1 cellular context compared by ENCODE assay signal in genomic region chr15:82284381-82284780, GRCh38. TPM values are rescaled to one million over a fixed set of nuclear protein-coding genes. Genes with fewer than 3 reads are reported as not detected.
"Had no signal": no experiment of that assay in that cellular context is flagged by ENCODE, and none has a peak within 500 bp of the region (broad histone marks: within the 10 kb centered on the region; RNA-seq: fewer than 3 reads in every experiment).

No MANE protein-coding gene starts in this region.

RNA-seq across cellular contexts. Expression of gene SAXO2, which starts 21.8 kb away (rescaled TPM):
- total RNA-seq: vagina had no signal
